ENCODE assay signal across 14 cellular contexts in genomic region chr6:153000243-153000642, GRCh38. TPM values are rescaled to one million over a fixed set of nuclear protein-coding genes. Genes with fewer than 3 reads are reported as not detected.
DNase-seq lines count a peak whose midpoint lies in the region; ATAC-seq, FAIRE-seq and TF ChIP-seq lines count a peak whose summit lies in the region.
"Had no signal": no experiment of that assay in that cellular context is flagged by ENCODE, and none has a peak within 500 bp of the region (broad histone marks: within the 10 kb centered on the region; RNA-seq: fewer than 3 reads in every experiment).

No MANE protein-coding gene starts in this region.

- no peaks in the 10 kb centered on the region for H3K9me3 ChIP-seq in HUES64 (ENCODE audit: insufficient read depth, low read depth, low read length)
- H3K9me3 ChIP-seq in astrocyte (ENCODE audit: insufficient read depth, low read depth, low read length): no peaks in the 10 kb centered on the region

- H3K4me3 Mint-ChIP-seq in T-helper 1 cell treated with Interleukin-12 subunit alpha and Interleukin-12 subunit beta and Interleukin-4 antibody, amounts not matched to agents 30 μg/mL and 1 μg/mL, for 36 hours: peak overlapping the region; percentile 64
- H3K4me3 Mint-ChIP-seq in astrocyte (ENCODE audit: unreplicated experiment) (peak overlapping the region; percentile 91), nephron progenitor cell (peak overlapping the region; percentile 71)

- no peak overlapping the region for H2AFZ ChIP-seq in astrocyte (ENCODE audit: low read depth, low read length)

- peaks cover 50% of the 10 kb centered on the region for H3K36me3 ChIP-seq in HUES64 (ENCODE audit: insufficient read depth, low read length)
- H3K36me3 ChIP-seq in astrocyte (ENCODE audit: insufficient read depth, low read length): peaks cover 21% of the 10 kb centered on the region

- peaks cover 83% of the 10 kb centered on the region for H3K79me2 ChIP-seq in astrocyte (ENCODE audit: insufficient read depth, low read length)

- peaks cover 3% of the 10 kb centered on the region for H3K9me3 Mint-ChIP-seq in T-helper 1 cell treated with Interleukin-12 subunit alpha and Interleukin-12 subunit beta and Interleukin-4 antibody, amounts not matched to agents 30 μg/mL and 1 μg/mL, for 36 hours
- H3K9me3 Mint-ChIP-seq in astrocyte (ENCODE audit: unreplicated experiment): no peaks in the 10 kb centered on the region
- H3K9me3 Mint-ChIP-seq in nephron progenitor cell: no peaks in the 10 kb centered on the region

- H3K27ac ChIP-seq in HUES64 (ENCODE audit: low read depth, low read length) (no peak overlapping the region), astrocyte (ENCODE audit: low read depth, low read length) (no peak overlapping the region)

- no peak for ATAC-seq in HG03280 (IDR thresholded peaks at IDR 0.05; ENCODE audit: unreplicated experiment)

- peaks cover 34% of the 10 kb centered on the region for H3K36me3 Mint-ChIP-seq in T-helper 1 cell treated with Interleukin-12 subunit alpha and Interleukin-12 subunit beta and Interleukin-4 antibody, amounts not matched to agents 30 μg/mL and 1 μg/mL, for 36 hours (ENCODE audit: low read depth)
- peaks cover 2% of the 10 kb centered on the region for H3K36me3 Mint-ChIP-seq in astrocyte (ENCODE audit: low read depth, unreplicated experiment)
- H3K36me3 Mint-ChIP-seq in nephron progenitor cell (ENCODE audit: low read depth): peaks cover 24% of the 10 kb centered on the region

- H3K4me1 ChIP-seq in HUES64 (ENCODE audit: insufficient read depth, low read length): peaks cover 17% of the 10 kb centered on the region; the same call in 1 of the 2 replicates
- peaks cover 18% of the 10 kb centered on the region for H3K4me1 ChIP-seq in astrocyte (ENCODE audit: insufficient read depth, low read length)

- TF ChIP-seq CTCF in astrocyte (IDR thresholded peaks at IDR 0.05; ENCODE audit: insufficient read depth, low read depth, low read length) (no peak), nephron progenitor cell (IDR thresholded peaks at IDR 0.05) (no peak)

- H3K27me3 ChIP-seq in HUES64 (ENCODE audit: insufficient read depth, low read length) (no peaks in the 10 kb centered on the region), astrocyte (ENCODE audit: insufficient read depth, low read length) (no peaks in the 10 kb centered on the region)

- H3K4me3 ChIP-seq in HUES64 (ENCODE audit: low read length) (peak overlapping the region; percentile 98), astrocyte (ENCODE audit: insufficient read depth, low read depth, low read length) (no peak overlapping the region)

- DNase-seq in T-helper 1 cell: no peak
- no peak for DNase-seq in astrocyte (ENCODE audit: low read depth)
- no peak for DNase-seq in nephron progenitor cell
- DNase-seq in NCI-H82 (lab: John Stamatoyannopoulos, UW): no peak
- DNase-seq in activated CD4-positive, CD25-positive, alpha-beta regulatory T cell (lab: John Stamatoyannopoulos, UW): no peak
- DNase-seq: caudate nucleus; NCI-H2081; NK-92 treated with Interleukin-12 subunit alpha and Interleukin-12 subunit beta, amount 100 ng/mL, for 24 hours; nucleus accumbens; stimulated activated CD4-positive, alpha-beta T cell treated with anti-CD3 and anti-CD28 coated beads, Interleukin-1b, Interleukin-23, amount 100 ng/mL, for 48 hours had no signal

- peak overlapping the region; percentile 22 for H3K27ac Mint-ChIP-seq in T-helper 1 cell treated with Interleukin-12 subunit alpha and Interleukin-12 subunit beta and Interleukin-4 antibody, amounts not matched to agents 30 μg/mL and 1 μg/mL, for 36 hours
- peak overlapping the region; percentile 27 for H3K27ac Mint-ChIP-seq in astrocyte (ENCODE audit: unreplicated experiment)
- peak overlapping the region; percentile 39 for H3K27ac Mint-ChIP-seq in nephron progenitor cell

- H3K4me2 ChIP-seq in astrocyte (ENCODE audit: low read length): peak overlapping the region; percentile 91

- no peak overlapping the region for H3K9ac ChIP-seq in HUES64 (ENCODE audit: low read depth, low read length)
- no peak overlapping the region for H3K9ac ChIP-seq in astrocyte (ENCODE audit: low read length)

- no peak for FAIRE-seq in astrocyte (lab: Jason Lieb, UNC)
- FAIRE-seq: keratinocyte had no signal

- H4K20me1 ChIP-seq in astrocyte (ENCODE audit: insufficient read depth, low read length): peaks cover 39% of the 10 kb centered on the region

- H3K27me3 Mint-ChIP-seq in T-helper 1 cell treated with Interleukin-12 subunit alpha and Interleukin-12 subunit beta and Interleukin-4 antibody, amounts not matched to agents 30 μg/mL and 1 μg/mL, for 36 hours (ENCODE audit: low read depth): peaks cover 13% of the 10 kb centered on the region
- no peaks in the 10 kb centered on the region for H3K27me3 Mint-ChIP-seq in astrocyte (ENCODE audit: low read depth, unreplicated experiment)
- no peaks in the 10 kb centered on the region for H3K27me3 Mint-ChIP-seq in nephron progenitor cell (ENCODE audit: low read depth, poor library complexity)

- peaks cover 49% of the 10 kb centered on the region for H3K4me1 Mint-ChIP-seq in T-helper 1 cell treated with Interleukin-12 subunit alpha and Interleukin-12 subunit beta and Interleukin-4 antibody, amounts not matched to agents 30 μg/mL and 1 μg/mL, for 36 hours (ENCODE audit: low read depth)
- H3K4me1 Mint-ChIP-seq in astrocyte (ENCODE audit: low read depth, unreplicated experiment): peaks cover 17% of the 10 kb centered on the region
- H3K4me1 Mint-ChIP-seq in nephron progenitor cell: peaks cover 39% of the 10 kb centered on the region

RNA-seq across cellular contexts. Expression of gene MTRF1L, which starts 2.3 kb away (rescaled TPM):
- polyA plus RNA-seq in HUES64 (2013, experiment 1 of 2): 18.6 TPM
- polyA plus RNA-seq in HUES64 (2013, experiment 2 of 2): 14.8 TPM
- total RNA-seq in astrocyte: 30.8 and 33.2 TPM in 2 replicates

RNA-seq across cellular contexts. Expression of gene FBXO5, which starts 17.4 kb away (rescaled TPM):
- polyA plus RNA-seq in HUES64 (2013, experiment 1 of 2): 44.3 TPM
- polyA plus RNA-seq in HUES64 (2013, experiment 2 of 2): 51.1 TPM
- 6.1 and 7.5 TPM in 2 replicates for total RNA-seq in astrocyte
